1 cellular context compared by ENCODE assay signal in the genomic region with DNA sequence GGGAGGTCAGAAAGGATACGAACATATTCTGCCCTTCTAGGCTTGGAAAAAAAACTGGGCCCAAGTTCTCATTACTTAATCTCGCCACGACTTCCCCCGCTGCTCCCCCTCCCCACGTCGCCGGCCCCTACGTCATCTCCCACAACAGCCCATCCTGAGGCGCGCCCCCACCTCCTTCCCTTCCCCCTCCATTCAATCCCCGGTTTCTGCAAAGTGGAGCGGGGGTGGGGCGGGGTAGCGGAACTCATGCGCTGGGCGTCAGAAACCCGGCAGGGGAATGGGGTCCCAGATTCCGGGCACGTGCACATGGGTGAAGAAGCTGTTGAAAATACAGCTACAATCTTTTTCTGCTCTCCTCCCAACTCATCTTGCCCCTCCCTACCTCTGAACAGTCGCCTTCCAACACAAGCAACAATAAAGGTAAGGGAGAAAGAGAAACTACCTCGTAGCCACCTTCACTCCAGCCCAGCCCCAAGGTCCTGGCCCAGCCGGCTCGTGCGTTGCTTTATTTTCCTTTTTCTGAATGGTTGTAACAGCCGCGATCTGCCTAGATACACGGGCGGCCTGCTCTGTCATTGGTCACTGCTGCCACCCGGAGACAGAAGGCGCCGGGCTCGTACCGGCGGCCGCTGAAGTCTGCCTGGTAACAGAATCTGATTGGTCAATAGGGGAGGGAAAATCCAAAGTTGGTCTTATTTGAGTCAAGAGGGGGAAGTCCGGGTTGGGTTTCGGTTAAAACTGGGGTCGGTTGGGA.
TF ChIP-seq lines count a peak whose summit lies in the region.

TSS of gene RFX5 (minus strand) at position 484 of the 754 bp plus-strand sequence. CDS start 932 bp downstream, outside the sequence.

TF ChIP-seq in K562, 482 proteins besides CTCF, POLR2A, EP300 and RAD21 (continued from another document and continues in another):
- TF ChIP-seq FIP1L1 (IDR thresholded peaks at IDR 0.05; ENCODE audit: low read depth, low read length, poor library complexity, severe bottlenecking) (no peak), ZC3H8 (IDR thresholded peaks at IDR 0.05) (no peak), KDM1A (IDR thresholded peaks at IDR 0.05) (peak in 1 of 2 experiments; percentile 54; a peak in 1 of 4 replicates), LARP7 (IDR thresholded peaks at IDR 0.05) (0 out of 2 replicates have a peak, but pooled peaks have one; percentile 59), CREB3L1 (IDR thresholded peaks at IDR 0.05; ENCODE audit: borderline replicate concordance, low read depth) (peak; percentile 53; the same call in 1 of the 2 replicates), ZNF140 (CRISPR knock-in tag; IDR thresholded peaks at IDR 0.05) (no peak), SIRT6 (IDR thresholded peaks at IDR 0.05; ENCODE audit: low read depth, low read length) (no peak), ELF4 (CRISPR knock-in tag; IDR thresholded peaks at IDR 0.05) (0 out of 2 replicates have a peak, but pooled peaks have one; percentile 3), HNRNPLL (IDR thresholded peaks at IDR 0.05; ENCODE audit: low read depth, low read length, poor library complexity, severe bottlenecking) (peak; percentile 58), MYC (IDR thresholded peaks at IDR 0.05; ENCODE audit: low read depth, low read length) (peak; percentile 86), MYC (CRISPR knock-in tag; IDR thresholded peaks at IDR 0.05; ENCODE audit: borderline replicate concordance, low read depth) (0 out of 2 replicates have a peak, but pooled peaks have one; percentile 26), MGA (IDR thresholded peaks at IDR 0.05) (peak; percentile 94), YY1 (IDR thresholded peaks at IDR 0.05; ENCODE audit: borderline replicate concordance in 1 of 3, control insufficient read depth in 1 of 3, extremely low read depth in 1 of 3, insufficient read depth in 3 of 3, insufficient read length in 1 of 3, insufficient replicate concordance in 2 of 3, low read depth in 1 of 3, low read length in 2 of 3) (peak in 1 of 3 experiments; percentile 38), ZBTB7A (IDR thresholded peaks at IDR 0.05; ENCODE audit: borderline replicate concordance, control insufficient read depth, low read depth, low read length) (peak; percentile 90), ZNF609 (CRISPR knock-in tag; IDR thresholded peaks at IDR 0.05; ENCODE audit: borderline replicate concordance) (no peak), ZNF12 (CRISPR knock-in tag; IDR thresholded peaks at IDR 0.05) (no peak), LEF1 (IDR thresholded peaks at IDR 0.05) (peak; percentile 89), CREB3 (tag; conservative IDR thresholded peaks at IDR 0.05; ENCODE audit: low read depth) (no peak), RFX1 (IDR thresholded peaks at IDR 0.05) (peak; percentile 49; the same call in 1 of the 2 replicates), ZNF146 (CRISPR knock-in tag; IDR thresholded peaks at IDR 0.05; ENCODE audit: unreplicated experiment) (no peak), SMAD4 (CRISPR knock-in tag; conservative IDR thresholded peaks at IDR 0.05) (peak; percentile 25; the same call in 1 of the 2 replicates), NFE2 (IDR thresholded peaks at IDR 0.05; ENCODE audit: low read depth) (no peak), IRF2 (CRISPR knock-in tag; IDR thresholded peaks at IDR 0.05) (no peak), ZNF766 (CRISPR knock-in tag; conservative IDR thresholded peaks at IDR 0.05) (peak; percentile 83), KAT2B (IDR thresholded peaks at IDR 0.05; ENCODE audit: low read depth, low read length) (no peak), HNRNPL (IDR thresholded peaks at IDR 0.05; ENCODE audit: low read depth, low read length) (no peak)
- TF ChIP-seq, protein P1, sequence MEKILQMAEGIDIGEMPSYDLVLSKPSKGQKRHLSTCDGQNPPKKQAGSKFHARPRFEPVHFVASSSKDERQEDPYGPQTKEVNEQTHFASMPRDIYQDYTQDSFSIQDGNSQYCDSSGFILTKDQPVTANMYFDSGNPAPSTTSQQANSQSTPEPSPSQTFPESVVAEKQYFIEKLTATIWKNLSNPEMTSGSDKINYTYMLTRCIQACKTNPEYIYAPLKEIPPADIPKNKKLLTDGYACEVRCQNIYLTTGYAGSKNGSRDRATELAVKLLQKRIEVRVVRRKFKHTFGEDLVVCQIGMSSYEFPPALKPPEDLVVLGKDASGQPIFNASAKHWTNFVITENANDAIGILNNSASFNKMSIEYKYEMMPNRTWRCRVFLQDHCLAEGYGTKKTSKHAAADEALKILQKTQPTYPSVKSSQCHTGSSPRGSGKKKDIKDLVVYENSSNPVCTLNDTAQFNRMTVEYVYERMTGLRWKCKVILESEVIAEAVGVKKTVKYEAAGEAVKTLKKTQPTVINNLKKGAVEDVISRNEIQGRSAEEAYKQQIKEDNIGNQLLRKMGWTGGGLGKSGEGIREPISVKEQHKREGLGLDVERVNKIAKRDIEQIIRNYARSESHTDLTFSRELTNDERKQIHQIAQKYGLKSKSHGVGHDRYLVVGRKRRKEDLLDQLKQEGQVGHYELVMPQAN (IDR thresholded peaks at IDR 0.05; ENCODE audit: borderline replicate concordance): peak; percentile 82; the same call in 1 of the 2 replicates
- TF ChIP-seq, protein P2, sequence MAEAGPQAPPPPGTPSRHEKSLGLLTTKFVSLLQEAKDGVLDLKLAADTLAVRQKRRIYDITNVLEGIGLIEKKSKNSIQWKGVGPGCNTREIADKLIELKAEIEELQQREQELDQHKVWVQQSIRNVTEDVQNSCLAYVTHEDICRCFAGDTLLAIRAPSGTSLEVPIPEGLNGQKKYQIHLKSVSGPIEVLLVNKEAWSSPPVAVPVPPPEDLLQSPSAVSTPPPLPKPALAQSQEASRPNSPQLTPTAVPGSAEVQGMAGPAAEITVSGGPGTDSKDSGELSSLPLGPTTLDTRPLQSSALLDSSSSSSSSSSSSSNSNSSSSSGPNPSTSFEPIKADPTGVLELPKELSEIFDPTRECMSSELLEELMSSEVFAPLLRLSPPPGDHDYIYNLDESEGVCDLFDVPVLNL (CRISPR knock-in tag; IDR thresholded peaks at IDR 0.05; ENCODE audit: low read depth): no peak
